Comparison of ENCODE assay signal across 24 cellular contexts in the genomic region with DNA sequence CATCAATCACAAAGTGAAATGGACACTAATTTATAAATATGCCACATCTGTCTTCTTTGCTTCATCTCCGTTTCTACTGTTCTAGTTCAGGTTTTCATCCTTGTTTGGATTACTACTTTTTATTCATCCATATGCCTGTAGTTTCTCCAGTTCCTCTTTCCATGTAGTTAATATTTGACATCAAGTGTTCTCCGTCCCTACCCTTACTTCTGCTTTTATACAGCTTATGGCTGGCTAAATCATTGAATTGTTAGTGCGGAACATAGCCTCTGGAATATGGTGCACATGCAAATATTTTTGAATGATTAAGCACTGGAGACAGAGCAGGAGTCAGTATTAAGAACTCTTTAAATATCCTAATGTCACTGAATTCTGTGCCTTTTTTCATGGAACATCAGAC.
DNase-seq lines count a peak whose midpoint lies in the region; ATAC-seq, FAIRE-seq and TF ChIP-seq lines count a peak whose summit lies in the region.
"Had no signal": no experiment of that assay in that cellular context is flagged by ENCODE, and none has a peak within 500 bp of the region (broad histone marks: within the 10 kb centered on the region; RNA-seq: fewer than 3 reads in every experiment).

No MANE protein-coding gene starts in this region.

- FAIRE-seq in RCC 7860 (lab: Jason Lieb, UNC), result peak; percentile 96
- FAIRE-seq: GM12891, H54, kidney had no signal

- no peaks in the 10 kb centered on the region for H3K9me3 ChIP-seq in hepatocyte (ENCODE audit: low read depth)
- H3K9me3 ChIP-seq in CD4-positive, alpha-beta memory T cell (ENCODE audit: control insufficient read depth in 1 of 2, low read length in 2 of 2), result no peaks in the 10 kb centered on the region
- H3K9me3 ChIP-seq: SJCRH30, tibial nerve had no signal

- CTCF ChIA-PET in CD4-positive, alpha-beta memory T cell (lab: Charles Lee; ENCODE audit: partially characterized antibody), result no interaction called here

- intact Hi-C loops in CD4-positive, alpha-beta memory T cell (cut with micrococcal nuclease), result no loop called here

- no peaks in the 10 kb centered on the region for H3K36me3 ChIP-seq in hepatocyte (replicated peaks; ENCODE audit: insufficient read depth, low read depth)
- no peaks in the 10 kb centered on the region for H3K36me3 ChIP-seq in CD4-positive, alpha-beta memory T cell (ENCODE audit: insufficient read depth, low read length)
- H3K36me3 ChIP-seq: SJCRH30, tibial nerve had no signal

- no peak overlapping the region for H3K4me3 ChIP-seq in hepatocyte
- no peak overlapping the region for H3K4me3 ChIP-seq in CD4-positive, alpha-beta memory T cell (ENCODE audit: low read length in 2 of 2)
- H3K4me3 ChIP-seq: SJCRH30, tibial nerve had no signal

- no peaks in the 10 kb centered on the region for H3K9me2 ChIP-seq in hepatocyte (replicated peaks; ENCODE audit: insufficient read depth)

- no peaks in the 10 kb centered on the region for H3K27me3 ChIP-seq in hepatocyte
- no peaks in the 10 kb centered on the region for H3K27me3 ChIP-seq in CD4-positive, alpha-beta memory T cell (ENCODE audit: insufficient read depth, low read length)
- H3K27me3 ChIP-seq: SJCRH30, tibial nerve had no signal

- POLR2A ChIA-PET in CD4-positive, alpha-beta memory T cell (lab: Charles Lee; ENCODE audit: partially characterized antibody), result no interaction called here

- no peak for ATAC-seq in GM18870 (IDR thresholded peaks at IDR 0.05; ENCODE audit: unreplicated experiment)

- peaks cover 1 to 5% of the 10 kb centered on the region in 2 donors for H3K27me3 Mint-ChIP-seq in CD4-positive, alpha-beta memory T cell
- H3K27me3 Mint-ChIP-seq: activated CD4-positive, alpha-beta T cell treated with anti-CD3 and anti-CD28 coated beads, Interleukin-2, amount 10 ng/mL, durations not matched to agents 24 days and 14 days; B cell; progenitor cell of endocrine pancreas had no signal

- H3K36me3 Mint-ChIP-seq in CD4-positive, alpha-beta memory T cell, result no peaks in the 10 kb centered on the region

- H3K4me1 Mint-ChIP-seq in CD4-positive, alpha-beta memory T cell, result no peaks in the 10 kb centered on the region
- H3K4me1 Mint-ChIP-seq: activated CD4-positive, alpha-beta T cell treated with anti-CD3 and anti-CD28 coated beads, Interleukin-2, amount 10 ng/mL, durations not matched to agents 24 days and 14 days; B cell had no signal

- H3K79me2 ChIP-seq in hepatocyte, result no peaks in the 10 kb centered on the region

- H3K27ac ChIP-seq in hepatocyte, result no peak overlapping the region
- no peak overlapping the region for H3K27ac ChIP-seq in CD4-positive, alpha-beta memory T cell (ENCODE audit: low read depth, low read length)
- H3K27ac ChIP-seq: KMS-11, SJCRH30, tibial nerve had no signal

- H2AFZ ChIP-seq in hepatocyte, result no peak overlapping the region

- H3K4me3 Mint-ChIP-seq in CD4-positive, alpha-beta memory T cell, result no peak overlapping the region
- H3K4me3 Mint-ChIP-seq: activated CD4-positive, alpha-beta T cell treated with anti-CD3 and anti-CD28 coated beads, Interleukin-2, amount 10 ng/mL, durations not matched to agents 24 days and 14 days; B cell had no signal

- peak overlapping the region; percentile 2 for H3K4me2 ChIP-seq in hepatocyte
- H3K4me2 ChIP-seq: KMS-11 had no signal

- WGBS in hepatocyte (ENCODE audit: low lambda C conversion rate, missing lambda C conversion rate), result 74% methylated on average over 3 of the region's 3 CpGs

- H3K27ac Mint-ChIP-seq in CD4-positive, alpha-beta memory T cell, result no peak overlapping the region
- H3K27ac Mint-ChIP-seq: activated CD4-positive, alpha-beta T cell treated with anti-CD3 and anti-CD28 coated beads, Interleukin-2, amount 10 ng/mL, durations not matched to agents 24 days and 14 days; B cell; progenitor cell of endocrine pancreas had no signal

- no peak for TF ChIP-seq CTCF in hepatocyte (IDR thresholded peaks at IDR 0.05; ENCODE audit: poor library complexity)

- no peaks in the 10 kb centered on the region for H4K20me1 ChIP-seq in hepatocyte (ENCODE audit: insufficient read depth, poor library complexity, severe bottlenecking)

- H3K9me3 Mint-ChIP-seq in CD4-positive, alpha-beta memory T cell, result no peaks in the 10 kb centered on the region
- H3K9me3 Mint-ChIP-seq: activated CD4-positive, alpha-beta T cell treated with anti-CD3 and anti-CD28 coated beads, Interleukin-2, amount 10 ng/mL, durations not matched to agents 24 days and 14 days had no signal

- DNase-seq in SIG-M5 treated with dmso at 0.1 percent for 504 hours (lab: John Stamatoyannopoulos, UW; ENCODE audit: unreplicated experiment), result peak; percentile 51
- DNase-seq in SIG-M5 (lab: John Stamatoyannopoulos, UW), result no peak
- peak; percentile 47 for DNase-seq in RCC 7860 (ENCODE audit: low spot score)
- no peak for DNase-seq in hepatocyte (ENCODE audit: low spot score)
- DNase-seq in CD4-positive, alpha-beta memory T cell, result no peak
- no peak for DNase-seq in NCI-H226
- no peak for DNase-seq in stimulated activated CD4-positive, alpha-beta T cell treated with anti-CD3 and anti-CD28 coated beads, Interleukin-2, amount 100 ng/mL, for 48 hours
- DNase-seq: 8988T; activated CD4-positive, alpha-beta T cell treated with anti-CD3 and anti-CD28 coated beads, Interleukin-2, amount 10 ng/mL, durations not matched to agents 24 days and 14 days; activated naive CD4-positive, alpha-beta T cell treated with anti-CD3 and anti-CD28 coated beads, Interleukin-2, amount 50 U/mL, for 16 hours; cortex of kidney; kidney; NCI-H1048; NCI-H187; NCI-H774; SJCRH30; stimulated activated CD8-positive, alpha-beta memory T cell treated with anti-CD3 and anti-CD28 coated beads, Interleukin-4, amount 100 ng/mL, for 48 hours had no signal

- no peaks in the 10 kb centered on the region for H3K4me1 ChIP-seq in hepatocyte (ENCODE audit: insufficient read depth)
- H3K4me1 ChIP-seq in CD4-positive, alpha-beta memory T cell (ENCODE audit: insufficient read depth, low read length), result no peaks in the 10 kb centered on the region
- H3K4me1 ChIP-seq: tibial nerve had no signal

Comparison
In these comparisons a context has a peak if more than half of its experiments do, and no peak if none do; other contexts are left out.
1. DNase-seq: peak in SIG-M5 treated with dmso at 0.1 percent for 504 hours (single experiment) and RCC 7860 (single experiment); none in SIG-M5 (single experiment), hepatocyte (single experiment), CD4-positive, alpha-beta memory T cell (0 of 5), NCI-H226 (single experiment) and stimulated activated CD4-positive, alpha-beta T cell treated with anti-CD3 and anti-CD28 coated beads, Interleukin-2, amount 100 ng/mL, for 48 hours (0 of 2).